Comparison of ENCODE assay signal across 1 cellular context in genomic region chr16:50155925-50156324, GRCh38.
TF ChIP-seq lines count a peak whose summit lies in the region.

No MANE protein-coding gene starts in this region.

TF ChIP-seq in liver, 16 proteins besides CTCF, POLR2A, EP300 and RAD21 (continued from another document):
- no peak for TF ChIP-seq GABPA (IDR thresholded peaks at IDR 0.05 in 1 of 2, conservative IDR thresholded peaks at IDR 0.05 in 1 of 2)
- TF ChIP-seq TAF1 (conservative IDR thresholded peaks at IDR 0.05): no peak
- no peak for TF ChIP-seq FOXA1 (IDR thresholded peaks at IDR 0.05)
- TF ChIP-seq, protein P1, sequence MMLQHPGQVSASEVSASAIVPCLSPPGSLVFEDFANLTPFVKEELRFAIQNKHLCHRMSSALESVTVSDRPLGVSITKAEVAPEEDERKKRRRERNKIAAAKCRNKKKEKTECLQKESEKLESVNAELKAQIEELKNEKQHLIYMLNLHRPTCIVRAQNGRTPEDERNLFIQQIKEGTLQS (IDR thresholded peaks at IDR 0.05): no peak
- TF ChIP-seq FOXA2 (IDR thresholded peaks at IDR 0.05): no peak
- TF ChIP-seq JUND (IDR thresholded peaks at IDR 0.05): no peak
- TF ChIP-seq, protein P2, sequence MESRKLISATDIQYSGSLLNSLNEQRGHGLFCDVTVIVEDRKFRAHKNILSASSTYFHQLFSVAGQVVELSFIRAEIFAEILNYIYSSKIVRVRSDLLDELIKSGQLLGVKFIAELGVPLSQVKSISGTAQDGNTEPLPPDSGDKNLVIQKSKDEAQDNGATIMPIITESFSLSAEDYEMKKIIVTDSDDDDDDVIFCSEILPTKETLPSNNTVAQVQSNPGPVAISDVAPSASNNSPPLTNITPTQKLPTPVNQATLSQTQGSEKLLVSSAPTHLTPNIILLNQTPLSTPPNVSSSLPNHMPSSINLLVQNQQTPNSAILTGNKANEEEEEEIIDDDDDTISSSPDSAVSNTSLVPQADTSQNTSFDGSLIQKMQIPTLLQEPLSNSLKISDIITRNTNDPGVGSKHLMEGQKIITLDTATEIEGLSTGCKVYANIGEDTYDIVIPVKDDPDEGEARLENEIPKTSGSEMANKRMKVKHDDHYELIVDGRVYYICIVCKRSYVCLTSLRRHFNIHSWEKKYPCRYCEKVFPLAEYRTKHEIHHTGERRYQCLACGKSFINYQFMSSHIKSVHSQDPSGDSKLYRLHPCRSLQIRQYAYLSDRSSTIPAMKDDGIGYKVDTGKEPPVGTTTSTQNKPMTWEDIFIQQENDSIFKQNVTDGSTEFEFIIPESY (IDR thresholded peaks at IDR 0.05): no peak
